Comparison of ENCODE assay signal across 8 cellular contexts in the genomic region with DNA sequence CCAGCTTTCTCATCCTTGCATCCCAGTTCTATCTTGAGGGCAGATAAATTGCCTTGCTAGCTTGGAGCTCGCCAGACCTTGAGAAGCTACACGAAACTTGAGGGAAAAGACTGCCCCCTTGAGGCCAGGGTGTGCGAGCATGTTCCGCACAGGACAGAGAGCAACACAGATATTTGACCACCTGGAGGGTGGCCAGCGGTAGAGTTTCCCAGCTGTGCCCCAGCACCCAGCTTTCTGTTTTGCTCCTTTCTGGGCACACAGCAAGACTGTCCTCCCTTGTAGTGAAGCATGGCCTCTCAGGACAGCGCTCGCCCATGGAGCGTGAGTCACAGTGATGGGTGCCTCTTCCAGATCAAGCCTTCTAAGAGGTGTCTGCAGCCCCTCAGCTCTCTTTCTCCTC. TPM values are rescaled to one million over a fixed set of nuclear protein-coding genes. Genes with fewer than 3 reads are reported as not detected.
DNase-seq lines count a peak whose midpoint lies in the region; ATAC-seq and TF ChIP-seq lines count a peak whose summit lies in the region.

No MANE protein-coding gene starts in this region.

- H3K9me3 ChIP-seq in body of pancreas: no peaks in the 10 kb centered on the region

- H3K4me3 ChIP-seq in body of pancreas: no peak overlapping the region

- peak; percentile 44 for DNase-seq in activated naive CD4-positive, alpha-beta T cell treated with anti-CD3 and anti-CD28 coated beads, Interleukin-2, amount 10 ng/mL, durations not matched to agents 7 days and 5 days
- no peak for DNase-seq in activated naive CD4-positive, alpha-beta T cell treated with Interleukin-2 at 50 U/mL for 16 hours
- DNase-seq in NCI-H345 treated with DMSO at 0.1 percent for 48 hours (lab: John Stamatoyannopoulos, UW; ENCODE audit: unreplicated experiment) (peak; percentile 12), body of pancreas (peak; percentile 53 to 72 (median 61)), left lobe of liver (ENCODE audit: low spot score) (no peak), cortex of kidney (lab: John Stamatoyannopoulos, UW) (no peak)
- no peak for DNase-seq in effector memory CD8-positive, alpha-beta T cell

- CTCF ChIA-PET in activated naive CD4-positive, alpha-beta T cell treated with anti-CD3 and anti-CD28 coated beads, Interleukin-2, amount 10 ng/mL, durations not matched to agents 7 days and 5 days (lab: Charles Lee): interaction anchor here (0.7 to 2.3 kb wide), 9 partner anchors 13 to 743 kb away, joined by 3 to 9 read pairs (median 4); no protein-coding TSS in a partner anchor

- ATAC-seq in HG02678 (IDR thresholded peaks at IDR 0.05; ENCODE audit: unreplicated experiment): peak; percentile 76
- ATAC-seq in body of pancreas: no peak
- ATAC-seq in left lobe of liver: peak; percentile 83
- ATAC-seq in effector memory CD8-positive, alpha-beta T cell (replicated peaks): no peak

- WGBS in body of pancreas, 2 donors: 22 to 26% methylated on average over 7 to 8 of the region's 8 CpGs

- no peak overlapping the region for H3K27ac ChIP-seq in body of pancreas

- H3K36me3 ChIP-seq in body of pancreas (replicated peaks in 1 of 2; ENCODE audit: insufficient read depth in 1 of 2, low read depth in 2 of 2): no peaks in the 10 kb centered on the region

- H3K4me3 Mint-ChIP-seq in activated naive CD4-positive, alpha-beta T cell treated with anti-CD3 and anti-CD28 coated beads, Interleukin-2, amount 10 ng/mL, durations not matched to agents 7 days and 5 days: no peak overlapping the region
- H3K4me3 Mint-ChIP-seq in effector memory CD8-positive, alpha-beta T cell: no peak overlapping the region

- H3K36me3 Mint-ChIP-seq in activated naive CD4-positive, alpha-beta T cell treated with anti-CD3 and anti-CD28 coated beads, Interleukin-2, amount 10 ng/mL, durations not matched to agents 7 days and 5 days: no peaks in the 10 kb centered on the region
- H3K36me3 Mint-ChIP-seq in effector memory CD8-positive, alpha-beta T cell (ENCODE audit: insufficient read depth): no peaks in the 10 kb centered on the region

- intact Hi-C loops in body of pancreas (cut with DNase I): no loop called here

- peak; percentile 43 to 57 (median 54) for TF ChIP-seq CTCF in body of pancreas (IDR thresholded peaks at IDR 0.05)

- H3K27me3 Mint-ChIP-seq in activated naive CD4-positive, alpha-beta T cell treated with anti-CD3 and anti-CD28 coated beads, Interleukin-2, amount 10 ng/mL, durations not matched to agents 7 days and 5 days: peaks cover under 1% of the 10 kb centered on the region
- peaks cover 0 to 57% of the 10 kb centered on the region in 2 donors for H3K27me3 Mint-ChIP-seq in effector memory CD8-positive, alpha-beta T cell

- no peak for TF ChIP-seq POLR2A in body of pancreas (IDR thresholded peaks at IDR 0.05)

- no peak overlapping the region for H3K27ac Mint-ChIP-seq in activated naive CD4-positive, alpha-beta T cell treated with anti-CD3 and anti-CD28 coated beads, Interleukin-2, amount 10 ng/mL, durations not matched to agents 7 days and 5 days
- H3K27ac Mint-ChIP-seq in effector memory CD8-positive, alpha-beta T cell: no peak overlapping the region

- H3K4me1 Mint-ChIP-seq in activated naive CD4-positive, alpha-beta T cell treated with anti-CD3 and anti-CD28 coated beads, Interleukin-2, amount 10 ng/mL, durations not matched to agents 7 days and 5 days: no peaks in the 10 kb centered on the region
- H3K4me1 Mint-ChIP-seq in effector memory CD8-positive, alpha-beta T cell (ENCODE audit: low read depth in 2 of 2): no peaks in the 10 kb centered on the region

- H3K27me3 ChIP-seq in body of pancreas: no peaks in the 10 kb centered on the region

- no peaks in the 10 kb centered on the region for H3K4me1 ChIP-seq in body of pancreas

- no peaks in the 10 kb centered on the region for H3K9me3 Mint-ChIP-seq in activated naive CD4-positive, alpha-beta T cell treated with anti-CD3 and anti-CD28 coated beads, Interleukin-2, amount 10 ng/mL, durations not matched to agents 7 days and 5 days
- no peaks in the 10 kb centered on the region for H3K9me3 Mint-ChIP-seq in effector memory CD8-positive, alpha-beta T cell

RNA-seq across cellular contexts. Expression of a gene that starts 23.5 kb away (rescaled TPM):
- not detected for total RNA-seq in body of pancreas
- not detected for total RNA-seq in left lobe of liver

Comparison
In these comparisons a context has a peak if more than half of its experiments do, and no peak if none do; other contexts are left out.
1. DNase-seq: peak in activated naive CD4-positive, alpha-beta T cell treated with anti-CD3 and anti-CD28 coated beads, Interleukin-2, amount 10 ng/mL, durations not matched to agents 7 days and 5 days (single experiment), NCI-H345 treated with DMSO at 0.1 percent for 48 hours (single experiment) and body of pancreas (4 of 4); none in activated naive CD4-positive, alpha-beta T cell treated with Interleukin-2 at 50 U/mL for 16 hours (single experiment), left lobe of liver (single experiment), cortex of kidney (single experiment) and effector memory CD8-positive, alpha-beta T cell (0 of 3).
2. ATAC-seq: peak in HG02678 (single experiment) and left lobe of liver (single experiment); none in body of pancreas (single experiment) and effector memory CD8-positive, alpha-beta T cell (single experiment).